Comparison of ENCODE assay signal across 19 cellular contexts in the genomic region with DNA sequence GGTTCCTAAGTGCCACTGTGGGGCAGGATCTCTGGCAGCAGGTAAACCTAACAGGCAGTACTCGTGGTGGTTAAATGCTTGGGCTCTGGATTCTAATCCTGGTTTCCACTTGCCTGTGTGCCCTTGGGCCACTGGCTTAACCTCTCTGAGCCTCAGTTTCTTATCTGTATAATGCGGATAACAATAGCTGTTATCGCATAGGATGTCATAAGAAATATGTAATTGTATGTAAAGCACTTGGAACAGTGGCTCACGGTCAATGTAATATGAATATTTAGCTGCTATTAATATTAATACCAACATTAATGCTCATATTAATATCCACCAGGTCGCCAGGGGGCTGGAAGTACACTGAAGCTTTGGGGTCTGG. TPM values are rescaled to one million over a fixed set of nuclear protein-coding genes. Genes with fewer than 3 reads are reported as not detected.
"Had no signal": no experiment of that assay in that cellular context is flagged by ENCODE, and none has a peak within 500 bp of the region (broad histone marks: within the 10 kb centered on the region; RNA-seq: fewer than 3 reads in every experiment).

No MANE protein-coding gene starts in this region.

- H3K4me3 ChIP-seq: cardiac muscle cell had no signal

- FAIRE-seq: astrocyte, colon, islet of Langerhans, pancreas, small intestine had no signal

- ATAC-seq: left lobe of liver; stimulated activated effector memory CD8-positive, alpha-beta T cell treated with anti-CD3 and anti-CD28 coated beads, Interleukin-12 subunit alpha, Interleukin-12 subunit beta, amount 100 ng/mL, for 72 hours had no signal

- H3K27ac Mint-ChIP-seq: activated CD4-positive, alpha-beta memory T cell treated with anti-CD3 and anti-CD28 coated beads, Interleukin-2, amount 10 ng/mL, durations not matched to agents 7 days and 5 days; activated T-helper 1 cell treated with anti-CD3 and anti-CD28 coated beads, Interleukin-12 subunit alpha, Interleukin-12 subunit beta, Interleukin-2, Interleukin-4 antibody, amounts not matched to agents 30 ng/mL and 10 ng/mL and 1 ng/mL, durations not matched to agents 14 hours and 24 hours and 36 hours; nephron; stimulated activated effector memory CD8-positive, alpha-beta T cell treated with anti-CD3 and anti-CD28 coated beads, Interleukin-12 subunit alpha, Interleukin-12 subunit beta, amount 100 ng/mL, for 72 hours had no signal

- H3K4me1 ChIP-seq: pancreas had no signal

- DNase-seq: activated CD4-positive, alpha-beta memory T cell treated with anti-CD3 and anti-CD28 coated beads, Interleukin-2, amount 10 ng/mL, durations not matched to agents 7 days and 5 days; activated CD8-positive, alpha-beta memory T cell treated with anti-CD3 and anti-CD28 coated beads, Interleukin-2, amount 50 U/mL, for 4 hours; activated naive CD4-positive, alpha-beta T cell; effector CD8-positive, alpha-beta T cell; pancreas; retina; small intestine; T-helper 9 cell; tibial artery had no signal

- H3K27me3 ChIP-seq: pancreas had no signal

- H3K27ac ChIP-seq: epithelial cell of prostate, pancreas, tibial artery had no signal

- H3K9me3 ChIP-seq: pancreas, tibial artery had no signal

- H3K4me1 Mint-ChIP-seq: activated CD4-positive, alpha-beta memory T cell treated with anti-CD3 and anti-CD28 coated beads, Interleukin-2, amount 10 ng/mL, durations not matched to agents 7 days and 5 days; nephron; stimulated activated effector memory CD8-positive, alpha-beta T cell treated with anti-CD3 and anti-CD28 coated beads, Interleukin-12 subunit alpha, Interleukin-12 subunit beta, amount 100 ng/mL, for 72 hours had no signal

- H3K9me3 Mint-ChIP-seq: activated CD4-positive, alpha-beta memory T cell treated with anti-CD3 and anti-CD28 coated beads, Interleukin-2, amount 10 ng/mL, durations not matched to agents 7 days and 5 days; activated T-helper 1 cell treated with anti-CD3 and anti-CD28 coated beads, Interleukin-12 subunit alpha, Interleukin-12 subunit beta, Interleukin-2, Interleukin-4 antibody, amounts not matched to agents 30 ng/mL and 10 ng/mL and 1 ng/mL, durations not matched to agents 14 hours and 24 hours and 36 hours; nephron; stimulated activated effector memory CD8-positive, alpha-beta T cell treated with anti-CD3 and anti-CD28 coated beads, Interleukin-12 subunit alpha, Interleukin-12 subunit beta, amount 100 ng/mL, for 72 hours had no signal

- H3K36me3 ChIP-seq: cardiac muscle cell, pancreas, tibial artery had no signal

- H3K36me3 Mint-ChIP-seq: stimulated activated effector memory CD8-positive, alpha-beta T cell treated with anti-CD3 and anti-CD28 coated beads, Interleukin-12 subunit alpha, Interleukin-12 subunit beta, amount 100 ng/mL, for 72 hours had no signal

- H3K4me3 Mint-ChIP-seq: activated CD4-positive, alpha-beta memory T cell treated with anti-CD3 and anti-CD28 coated beads, Interleukin-2, amount 10 ng/mL, durations not matched to agents 7 days and 5 days; activated T-helper 1 cell treated with anti-CD3 and anti-CD28 coated beads, Interleukin-12 subunit alpha, Interleukin-12 subunit beta, Interleukin-2, Interleukin-4 antibody, amounts not matched to agents 30 ng/mL and 10 ng/mL and 1 ng/mL, durations not matched to agents 14 hours and 24 hours and 36 hours; stimulated activated effector memory CD8-positive, alpha-beta T cell treated with anti-CD3 and anti-CD28 coated beads, Interleukin-12 subunit alpha, Interleukin-12 subunit beta, amount 100 ng/mL, for 72 hours had no signal

RNA-seq across cellular contexts. Expression of gene FOXN4, which starts 16.8 kb away (rescaled TPM):
- total RNA-seq: activated CD4-positive, alpha-beta memory T cell treated with anti-CD3 and anti-CD28 coated beads, Interleukin-2, amount 10 ng/mL, durations not matched to agents 7 days and 5 days; activated T-helper 1 cell treated with anti-CD3 and anti-CD28 coated beads, Interleukin-12 subunit alpha, Interleukin-12 subunit beta, Interleukin-2, Interleukin-4 antibody, amounts not matched to agents 30 ng/mL and 10 ng/mL and 1 ng/mL, durations not matched to agents 14 hours and 24 hours and 36 hours; astrocyte; mucosa of gallbladder; pancreas had no signal
- polyA plus RNA-seq: small intestine had no signal

RNA-seq across cellular contexts. Expression of gene MYO1H, which starts 55.4 kb away (rescaled TPM):
- total RNA-seq: activated CD4-positive, alpha-beta memory T cell treated with anti-CD3 and anti-CD28 coated beads, Interleukin-2, amount 10 ng/mL, durations not matched to agents 7 days and 5 days; activated T-helper 1 cell treated with anti-CD3 and anti-CD28 coated beads, Interleukin-12 subunit alpha, Interleukin-12 subunit beta, Interleukin-2, Interleukin-4 antibody, amounts not matched to agents 30 ng/mL and 10 ng/mL and 1 ng/mL, durations not matched to agents 14 hours and 24 hours and 36 hours; astrocyte; cardiac muscle cell; left lobe of liver; mucosa of gallbladder; pancreas had no signal
- polyA plus RNA-seq: cardiac muscle cell, small intestine had no signal
